In the genomic region with DNA sequence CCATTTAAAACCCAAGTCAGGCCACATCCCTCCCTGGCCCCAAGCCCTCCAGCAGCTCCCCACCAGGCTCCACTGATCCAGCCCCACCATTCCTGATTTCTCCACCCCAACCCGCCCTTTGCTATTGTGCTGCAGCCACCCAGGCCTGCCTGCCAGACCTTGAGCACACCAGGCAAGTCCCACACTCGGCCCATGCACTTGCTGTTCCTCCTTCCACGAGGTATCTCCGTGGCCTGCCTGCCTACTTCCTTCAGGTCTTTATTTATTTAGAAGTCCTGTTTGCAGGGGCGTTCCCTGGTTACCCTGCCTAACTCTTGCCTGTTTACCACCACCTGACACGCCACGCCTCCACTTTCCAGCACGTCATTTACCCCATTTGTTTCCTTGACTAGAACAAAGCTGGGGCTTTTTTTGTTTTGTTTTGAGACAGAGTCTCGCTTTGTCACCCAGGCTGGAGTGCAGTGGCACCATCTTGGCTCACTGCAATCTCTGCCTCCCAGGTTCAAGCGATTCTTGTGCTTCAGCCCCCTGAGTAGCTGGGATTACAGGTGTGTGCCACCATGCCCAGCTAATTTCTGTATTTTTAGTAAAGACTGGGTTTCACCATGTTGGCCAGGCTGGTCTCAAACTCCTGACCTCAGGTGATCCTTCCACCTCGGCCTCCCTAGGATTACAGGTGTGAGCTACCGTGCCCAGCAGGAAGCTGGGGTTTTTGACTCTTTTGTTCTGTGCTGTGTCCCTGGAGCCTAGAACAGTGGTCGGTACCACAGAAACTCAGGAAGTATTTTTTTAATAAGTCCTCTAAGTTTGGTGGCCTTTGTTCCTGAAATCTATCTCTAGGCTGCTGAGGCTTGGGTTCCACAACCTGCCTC, we compare ENCODE assay signal across 1 cellular context.
A peak's percentile ranks its signal among the peaks of the same experiment; 100 is the strongest.
TF ChIP-seq lines count a peak whose summit lies in the region.

No MANE protein-coding gene starts in this region.

TF ChIP-seq in GM12878, 131 proteins besides CTCF, POLR2A, EP300 and RAD21 (continued from another document and continues in another):
- TF ChIP-seq NR2C2 (IDR thresholded peaks at IDR 0.05; ENCODE audit: borderline replicate concordance, control insufficient read depth, insufficient read length, low read depth) = no peak
- TF ChIP-seq, protein P1, sequence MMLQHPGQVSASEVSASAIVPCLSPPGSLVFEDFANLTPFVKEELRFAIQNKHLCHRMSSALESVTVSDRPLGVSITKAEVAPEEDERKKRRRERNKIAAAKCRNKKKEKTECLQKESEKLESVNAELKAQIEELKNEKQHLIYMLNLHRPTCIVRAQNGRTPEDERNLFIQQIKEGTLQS (IDR thresholded peaks at IDR 0.05; ENCODE audit: borderline replicate concordance, extremely low read depth, low read depth, low read length) = no peak
- TF ChIP-seq, protein P2, sequence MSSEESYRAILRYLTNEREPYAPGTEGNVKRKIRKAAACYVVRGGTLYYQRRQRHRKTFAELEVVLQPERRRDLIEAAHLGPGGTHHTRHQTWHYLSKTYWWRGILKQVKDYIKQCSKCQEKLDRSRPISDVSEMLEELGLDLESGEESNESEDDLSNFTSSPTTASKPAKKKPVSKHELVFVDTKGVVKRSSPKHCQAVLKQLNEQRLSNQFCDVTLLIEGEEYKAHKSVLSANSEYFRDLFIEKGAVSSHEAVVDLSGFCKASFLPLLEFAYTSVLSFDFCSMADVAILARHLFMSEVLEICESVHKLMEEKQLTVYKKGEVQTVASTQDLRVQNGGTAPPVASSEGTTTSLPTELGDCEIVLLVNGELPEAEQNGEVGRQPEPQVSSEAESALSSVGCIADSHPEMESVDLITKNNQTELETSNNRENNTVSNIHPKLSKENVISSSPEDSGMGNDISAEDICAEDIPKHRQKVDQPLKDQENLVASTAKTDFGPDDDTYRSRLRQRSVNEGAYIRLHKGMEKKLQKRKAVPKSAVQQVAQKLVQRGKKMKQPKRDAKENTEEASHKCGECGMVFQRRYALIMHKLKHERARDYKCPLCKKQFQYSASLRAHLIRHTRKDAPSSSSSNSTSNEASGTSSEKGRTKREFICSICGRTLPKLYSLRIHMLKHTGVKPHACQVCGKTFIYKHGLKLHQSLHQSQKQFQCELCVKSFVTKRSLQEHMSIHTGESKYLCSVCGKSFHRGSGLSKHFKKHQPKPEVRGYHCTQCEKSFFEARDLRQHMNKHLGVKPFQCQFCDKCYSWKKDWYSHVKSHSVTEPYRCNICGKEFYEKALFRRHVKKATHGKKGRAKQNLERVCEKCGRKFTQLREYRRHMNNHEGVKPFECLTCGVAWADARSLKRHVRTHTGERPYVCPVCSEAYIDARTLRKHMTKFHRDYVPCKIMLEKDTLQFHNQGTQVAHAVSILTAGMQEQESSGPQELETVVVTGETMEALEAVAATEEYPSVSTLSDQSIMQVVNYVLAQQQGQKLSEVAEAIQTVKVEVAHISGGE (CRISPR knock-in tag; IDR thresholded peaks at IDR 0.05) = no peak
- TF ChIP-seq CBX3 (IDR thresholded peaks at IDR 0.05; ENCODE audit: borderline replicate concordance, low read depth) = no peak
- no peak for TF ChIP-seq HDAC2 (IDR thresholded peaks at IDR 0.05)
- no peak for TF ChIP-seq NFIC (IDR thresholded peaks at IDR 0.05; ENCODE audit: low read depth, low read length)
- peak; percentile 93 for TF ChIP-seq SMAD1 (IDR thresholded peaks at IDR 0.05; ENCODE audit: low read depth, partially characterized antibody)
- 0 out of 2 replicates have a peak, but pooled peaks have one; percentile 63 for TF ChIP-seq MYB (IDR thresholded peaks at IDR 0.05; ENCODE audit: borderline replicate concordance, low read depth, low read length)
- TF ChIP-seq POLR2AphosphoS2 (IDR thresholded peaks at IDR 0.05; ENCODE audit: low read depth, low read length) = peak; percentile 96
- TF ChIP-seq, protein P3, sequence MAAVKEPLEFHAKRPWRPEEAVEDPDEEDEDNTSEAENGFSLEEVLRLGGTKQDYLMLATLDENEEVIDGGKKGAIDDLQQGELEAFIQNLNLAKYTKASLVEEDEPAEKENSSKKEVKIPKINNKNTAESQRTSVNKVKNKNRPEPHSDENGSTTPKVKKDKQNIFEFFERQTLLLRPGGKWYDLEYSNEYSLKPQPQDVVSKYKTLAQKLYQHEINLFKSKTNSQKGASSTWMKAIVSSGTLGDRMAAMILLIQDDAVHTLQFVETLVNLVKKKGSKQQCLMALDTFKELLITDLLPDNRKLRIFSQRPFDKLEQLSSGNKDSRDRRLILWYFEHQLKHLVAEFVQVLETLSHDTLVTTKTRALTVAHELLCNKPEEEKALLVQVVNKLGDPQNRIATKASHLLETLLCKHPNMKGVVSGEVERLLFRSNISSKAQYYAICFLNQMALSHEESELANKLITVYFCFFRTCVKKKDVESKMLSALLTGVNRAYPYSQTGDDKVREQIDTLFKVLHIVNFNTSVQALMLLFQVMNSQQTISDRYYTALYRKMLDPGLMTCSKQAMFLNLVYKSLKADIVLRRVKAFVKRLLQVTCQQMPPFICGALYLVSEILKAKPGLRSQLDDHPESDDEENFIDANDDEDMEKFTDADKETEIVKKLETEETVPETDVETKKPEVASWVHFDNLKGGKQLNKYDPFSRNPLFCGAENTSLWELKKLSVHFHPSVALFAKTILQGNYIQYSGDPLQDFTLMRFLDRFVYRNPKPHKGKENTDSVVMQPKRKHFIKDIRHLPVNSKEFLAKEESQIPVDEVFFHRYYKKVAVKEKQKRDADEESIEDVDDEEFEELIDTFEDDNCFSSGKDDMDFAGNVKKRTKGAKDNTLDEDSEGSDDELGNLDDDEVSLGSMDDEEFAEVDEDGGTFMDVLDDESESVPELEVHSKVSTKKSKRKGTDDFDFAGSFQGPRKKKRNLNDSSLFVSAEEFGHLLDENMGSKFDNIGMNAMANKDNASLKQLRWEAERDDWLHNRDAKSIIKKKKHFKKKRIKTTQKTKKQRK (IDR thresholded peaks at IDR 0.05; ENCODE audit: low read depth, low read length) = no peak
- TF ChIP-seq, protein P4, sequence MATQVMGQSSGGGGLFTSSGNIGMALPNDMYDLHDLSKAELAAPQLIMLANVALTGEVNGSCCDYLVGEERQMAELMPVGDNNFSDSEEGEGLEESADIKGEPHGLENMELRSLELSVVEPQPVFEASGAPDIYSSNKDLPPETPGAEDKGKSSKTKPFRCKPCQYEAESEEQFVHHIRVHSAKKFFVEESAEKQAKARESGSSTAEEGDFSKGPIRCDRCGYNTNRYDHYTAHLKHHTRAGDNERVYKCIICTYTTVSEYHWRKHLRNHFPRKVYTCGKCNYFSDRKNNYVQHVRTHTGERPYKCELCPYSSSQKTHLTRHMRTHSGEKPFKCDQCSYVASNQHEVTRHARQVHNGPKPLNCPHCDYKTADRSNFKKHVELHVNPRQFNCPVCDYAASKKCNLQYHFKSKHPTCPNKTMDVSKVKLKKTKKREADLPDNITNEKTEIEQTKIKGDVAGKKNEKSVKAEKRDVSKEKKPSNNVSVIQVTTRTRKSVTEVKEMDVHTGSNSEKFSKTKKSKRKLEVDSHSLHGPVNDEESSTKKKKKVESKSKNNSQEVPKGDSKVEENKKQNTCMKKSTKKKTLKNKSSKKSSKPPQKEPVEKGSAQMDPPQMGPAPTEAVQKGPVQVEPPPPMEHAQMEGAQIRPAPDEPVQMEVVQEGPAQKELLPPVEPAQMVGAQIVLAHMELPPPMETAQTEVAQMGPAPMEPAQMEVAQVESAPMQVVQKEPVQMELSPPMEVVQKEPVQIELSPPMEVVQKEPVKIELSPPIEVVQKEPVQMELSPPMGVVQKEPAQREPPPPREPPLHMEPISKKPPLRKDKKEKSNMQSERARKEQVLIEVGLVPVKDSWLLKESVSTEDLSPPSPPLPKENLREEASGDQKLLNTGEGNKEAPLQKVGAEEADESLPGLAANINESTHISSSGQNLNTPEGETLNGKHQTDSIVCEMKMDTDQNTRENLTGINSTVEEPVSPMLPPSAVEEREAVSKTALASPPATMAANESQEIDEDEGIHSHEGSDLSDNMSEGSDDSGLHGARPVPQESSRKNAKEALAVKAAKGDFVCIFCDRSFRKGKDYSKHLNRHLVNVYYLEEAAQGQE (IDR thresholded peaks at IDR 0.05; ENCODE audit: low read depth, low read length) = no peak
- TF ChIP-seq JUNB (IDR thresholded peaks at IDR 0.05) = peak; percentile 27; the same call in 1 of the 2 replicates
- peak; percentile 35; the same call in 1 of the 2 replicates for TF ChIP-seq NR2F1 (conservative IDR thresholded peaks at IDR 0.05)
- TF ChIP-seq HDAC6 (IDR thresholded peaks at IDR 0.05; ENCODE audit: unreplicated experiment) = no peak
- TF ChIP-seq IKZF2 (IDR thresholded peaks at IDR 0.05) = peak; percentile 100
- no peak for TF ChIP-seq TARDBP (IDR thresholded peaks at IDR 0.05; ENCODE audit: borderline replicate concordance)
- TF ChIP-seq, protein P5, sequence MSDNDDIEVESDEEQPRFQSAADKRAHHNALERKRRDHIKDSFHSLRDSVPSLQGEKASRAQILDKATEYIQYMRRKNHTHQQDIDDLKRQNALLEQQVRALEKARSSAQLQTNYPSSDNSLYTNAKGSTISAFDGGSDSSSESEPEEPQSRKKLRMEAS (IDR thresholded peaks at IDR 0.05; ENCODE audit: low read depth, low read length) = peak; percentile 88
- peak; percentile 26; the same call in 1 of the 2 replicates for TF ChIP-seq SMC3 (IDR thresholded peaks at IDR 0.05; ENCODE audit: borderline replicate concordance, low read length)
- TF ChIP-seq, protein P6, sequence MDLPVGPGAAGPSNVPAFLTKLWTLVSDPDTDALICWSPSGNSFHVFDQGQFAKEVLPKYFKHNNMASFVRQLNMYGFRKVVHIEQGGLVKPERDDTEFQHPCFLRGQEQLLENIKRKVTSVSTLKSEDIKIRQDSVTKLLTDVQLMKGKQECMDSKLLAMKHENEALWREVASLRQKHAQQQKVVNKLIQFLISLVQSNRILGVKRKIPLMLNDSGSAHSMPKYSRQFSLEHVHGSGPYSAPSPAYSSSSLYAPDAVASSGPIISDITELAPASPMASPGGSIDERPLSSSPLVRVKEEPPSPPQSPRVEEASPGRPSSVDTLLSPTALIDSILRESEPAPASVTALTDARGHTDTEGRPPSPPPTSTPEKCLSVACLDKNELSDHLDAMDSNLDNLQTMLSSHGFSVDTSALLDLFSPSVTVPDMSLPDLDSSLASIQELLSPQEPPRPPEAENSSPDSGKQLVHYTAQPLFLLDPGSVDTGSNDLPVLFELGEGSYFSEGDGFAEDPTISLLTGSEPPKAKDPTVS (IDR thresholded peaks at IDR 0.05; ENCODE audit: low read depth, low read length) = no peak
- TF ChIP-seq, protein P7, sequence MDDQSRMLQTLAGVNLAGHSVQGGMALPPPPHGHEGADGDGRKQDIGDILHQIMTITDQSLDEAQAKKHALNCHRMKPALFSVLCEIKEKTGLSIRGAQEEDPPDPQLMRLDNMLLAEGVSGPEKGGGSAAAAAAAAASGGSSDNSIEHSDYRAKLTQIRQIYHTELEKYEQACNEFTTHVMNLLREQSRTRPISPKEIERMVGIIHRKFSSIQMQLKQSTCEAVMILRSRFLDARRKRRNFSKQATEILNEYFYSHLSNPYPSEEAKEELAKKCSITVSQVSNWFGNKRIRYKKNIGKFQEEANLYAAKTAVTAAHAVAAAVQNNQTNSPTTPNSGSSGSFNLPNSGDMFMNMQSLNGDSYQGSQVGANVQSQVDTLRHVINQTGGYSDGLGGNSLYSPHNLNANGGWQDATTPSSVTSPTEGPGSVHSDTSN (IDR thresholded peaks at IDR 0.05; ENCODE audit: insufficient replicate concordance, low read depth, low read length) = peak; percentile 62
- peak; percentile 84; the same call in 1 of the 2 replicates for TF ChIP-seq SIN3A (IDR thresholded peaks at IDR 0.05; ENCODE audit: low read depth, low read length)
- peak; percentile 96 for TF ChIP-seq MXI1 (IDR thresholded peaks at IDR 0.05; ENCODE audit: low read depth, low read length)
- no peak for TF ChIP-seq HCFC1 (IDR thresholded peaks at IDR 0.05; ENCODE audit: low read length)
- TF ChIP-seq POLR2AphosphoS5 (IDR thresholded peaks at IDR 0.05; ENCODE audit: low read length) = peak; percentile 95
- TF ChIP-seq, protein P8, sequence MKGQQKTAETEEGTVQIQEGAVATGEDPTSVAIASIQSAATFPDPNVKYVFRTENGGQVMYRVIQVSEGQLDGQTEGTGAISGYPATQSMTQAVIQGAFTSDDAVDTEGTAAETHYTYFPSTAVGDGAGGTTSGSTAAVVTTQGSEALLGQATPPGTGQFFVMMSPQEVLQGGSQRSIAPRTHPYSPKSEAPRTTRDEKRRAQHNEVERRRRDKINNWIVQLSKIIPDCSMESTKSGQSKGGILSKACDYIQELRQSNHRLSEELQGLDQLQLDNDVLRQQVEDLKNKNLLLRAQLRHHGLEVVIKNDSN (IDR thresholded peaks at IDR 0.05; ENCODE audit: borderline replicate concordance, extremely low read length, insufficient read depth, low read depth, low read length) = peak; percentile 38
- TF ChIP-seq CBFB (IDR thresholded peaks at IDR 0.05; ENCODE audit: low read depth) = no peak
- TF ChIP-seq, protein P9, sequence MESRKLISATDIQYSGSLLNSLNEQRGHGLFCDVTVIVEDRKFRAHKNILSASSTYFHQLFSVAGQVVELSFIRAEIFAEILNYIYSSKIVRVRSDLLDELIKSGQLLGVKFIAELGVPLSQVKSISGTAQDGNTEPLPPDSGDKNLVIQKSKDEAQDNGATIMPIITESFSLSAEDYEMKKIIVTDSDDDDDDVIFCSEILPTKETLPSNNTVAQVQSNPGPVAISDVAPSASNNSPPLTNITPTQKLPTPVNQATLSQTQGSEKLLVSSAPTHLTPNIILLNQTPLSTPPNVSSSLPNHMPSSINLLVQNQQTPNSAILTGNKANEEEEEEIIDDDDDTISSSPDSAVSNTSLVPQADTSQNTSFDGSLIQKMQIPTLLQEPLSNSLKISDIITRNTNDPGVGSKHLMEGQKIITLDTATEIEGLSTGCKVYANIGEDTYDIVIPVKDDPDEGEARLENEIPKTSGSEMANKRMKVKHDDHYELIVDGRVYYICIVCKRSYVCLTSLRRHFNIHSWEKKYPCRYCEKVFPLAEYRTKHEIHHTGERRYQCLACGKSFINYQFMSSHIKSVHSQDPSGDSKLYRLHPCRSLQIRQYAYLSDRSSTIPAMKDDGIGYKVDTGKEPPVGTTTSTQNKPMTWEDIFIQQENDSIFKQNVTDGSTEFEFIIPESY (IDR thresholded peaks at IDR 0.05) = no peak
- TF ChIP-seq, protein P10, sequence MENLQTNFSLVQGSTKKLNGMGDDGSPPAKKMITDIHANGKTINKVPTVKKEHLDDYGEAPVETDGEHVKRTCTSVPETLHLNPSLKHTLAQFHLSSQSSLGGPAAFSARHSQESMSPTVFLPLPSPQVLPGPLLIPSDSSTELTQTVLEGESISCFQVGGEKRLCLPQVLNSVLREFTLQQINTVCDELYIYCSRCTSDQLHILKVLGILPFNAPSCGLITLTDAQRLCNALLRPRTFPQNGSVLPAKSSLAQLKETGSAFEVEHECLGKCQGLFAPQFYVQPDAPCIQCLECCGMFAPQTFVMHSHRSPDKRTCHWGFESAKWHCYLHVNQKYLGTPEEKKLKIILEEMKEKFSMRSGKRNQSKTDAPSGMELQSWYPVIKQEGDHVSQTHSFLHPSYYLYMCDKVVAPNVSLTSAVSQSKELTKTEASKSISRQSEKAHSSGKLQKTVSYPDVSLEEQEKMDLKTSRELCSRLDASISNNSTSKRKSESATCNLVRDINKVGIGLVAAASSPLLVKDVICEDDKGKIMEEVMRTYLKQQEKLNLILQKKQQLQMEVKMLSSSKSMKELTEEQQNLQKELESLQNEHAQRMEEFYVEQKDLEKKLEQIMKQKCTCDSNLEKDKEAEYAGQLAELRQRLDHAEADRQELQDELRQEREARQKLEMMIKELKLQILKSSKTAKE (IDR thresholded peaks at IDR 0.05; ENCODE audit: low read depth, poor library complexity, severe bottlenecking) = peak; percentile 80
- no peak for TF ChIP-seq ESRRA (IDR thresholded peaks at IDR 0.05; ENCODE audit: low read length)
- no peak for TF ChIP-seq CBX5 (IDR thresholded peaks at IDR 0.05; ENCODE audit: low read depth)
- TF ChIP-seq TAF1 (IDR thresholded peaks at IDR 0.05; ENCODE audit: borderline replicate concordance, low read depth, low read length) = 0 out of 2 replicates have a peak, but pooled peaks have one; percentile 43
- TF ChIP-seq TCF7 (IDR thresholded peaks at IDR 0.05; ENCODE audit: borderline replicate concordance) = no peak
- 0 out of 2 replicates have a peak, but pooled peaks have one; percentile 62 for TF ChIP-seq CHD1 (IDR thresholded peaks at IDR 0.05; ENCODE audit: low read depth, low read length)
- TF ChIP-seq PAX8 (IDR thresholded peaks at IDR 0.05) = peak; percentile 90
